ENCODE assay signal across 11 cellular contexts in genomic region chr19:2255982-2256685, GRCh38. TPM values are rescaled to one million over a fixed set of nuclear protein-coding genes. Genes with fewer than 3 reads are reported as not detected.
DNase-seq lines count a peak whose midpoint lies in the region; ATAC-seq, FAIRE-seq and TF ChIP-seq lines count a peak whose summit lies in the region.
"Had no signal": no experiment of that assay in that cellular context is flagged by ENCODE, and none has a peak within 500 bp of the region (broad histone marks: within the 10 kb centered on the region; RNA-seq: fewer than 3 reads in every experiment).

TSS of gene JSRP1 (minus strand) at chr19:2256417. CDS start at chr19:2255314, 1,103 bp downstream.

- 69 to 73% methylated on average over 24 of the region's 24 CpGs for WGBS in pancreas, 2 donors

- peaks cover 39% of the 10 kb centered on the region for H3K4me1 Mint-ChIP-seq in activated CD4-positive, alpha-beta T cell treated with anti-CD3 and anti-CD28 coated beads for 36 hours
- peaks cover 41% of the 10 kb centered on the region for H3K4me1 Mint-ChIP-seq in activated CD8-positive, alpha-beta T cell treated with anti-CD3 and anti-CD28 coated beads, Interleukin-2, amount 10 ng/mL, durations not matched to agents 7 days and 5 days (ENCODE audit: low read depth)

- H3K9me3 Mint-ChIP-seq in activated CD4-positive, alpha-beta T cell treated with anti-CD3 and anti-CD28 coated beads for 36 hours (ENCODE audit: low read depth): no peaks in the 10 kb centered on the region
- H3K9me3 Mint-ChIP-seq in activated CD8-positive, alpha-beta T cell treated with anti-CD3 and anti-CD28 coated beads, Interleukin-2, amount 10 ng/mL, durations not matched to agents 7 days and 5 days (ENCODE audit: insufficient read depth): no peaks in the 10 kb centered on the region

- no peaks in the 10 kb centered on the region for H3K4me1 ChIP-seq in pancreas

- POLR2A ChIA-PET in activated CD4-positive, alpha-beta T cell treated with anti-CD3 and anti-CD28 coated beads for 36 hours (lab: Charles Lee): no interaction called here
- POLR2A ChIA-PET in activated CD8-positive, alpha-beta T cell treated with anti-CD3 and anti-CD28 coated beads, Interleukin-2, amount 10 ng/mL, durations not matched to agents 7 days and 5 days (lab: Charles Lee): interaction anchor here (0.7 to 1.9 kb wide), 3 partner anchors 14 to 32 kb away, joined by 3 to 7 read pairs (median 4); no protein-coding TSS in a partner anchor

- no peaks in the 10 kb centered on the region for H3K36me3 Mint-ChIP-seq in activated CD4-positive, alpha-beta T cell treated with anti-CD3 and anti-CD28 coated beads for 36 hours (ENCODE audit: low read depth)
- H3K36me3 Mint-ChIP-seq in activated CD8-positive, alpha-beta T cell treated with anti-CD3 and anti-CD28 coated beads, Interleukin-2, amount 10 ng/mL, durations not matched to agents 7 days and 5 days (ENCODE audit: low read depth): no peaks in the 10 kb centered on the region

- intact Hi-C loops in activated CD4-positive, alpha-beta T cell treated with anti-CD3 and anti-CD28 coated beads for 36 hours (cut with DNase I, micrococcal nuclease): no loop called here
- intact Hi-C loops in pancreas (cut with DNase I): no loop called here

- CTCF ChIA-PET in activated CD4-positive, alpha-beta T cell treated with anti-CD3 and anti-CD28 coated beads for 36 hours (lab: Charles Lee): interaction anchor here (0.5 kb wide), 1 partner anchor 61 kb away, joined by 3 read pairs; no protein-coding TSS in a partner anchor
- CTCF ChIA-PET in activated CD8-positive, alpha-beta T cell treated with anti-CD3 and anti-CD28 coated beads, Interleukin-2, amount 10 ng/mL, durations not matched to agents 7 days and 5 days (lab: Charles Lee): no interaction called here

- TF ChIP-seq CTCF in pancreas (IDR thresholded peaks at IDR 0.05): no peak

- H3K4me3 ChIP-seq in pancreas: no peak within 1 kb of the TSS

- no peak for FAIRE-seq in pancreas (lab: Jason Lieb, UNC)
- FAIRE-seq in urothelium cell line (lab: Jason Lieb, UNC): no peak

- peak; percentile 45 for DNase-seq in activated CD4-positive, alpha-beta T cell treated with anti-CD3 and anti-CD28 coated beads for 36 hours
- DNase-seq in activated CD4-positive, alpha-beta T cell treated with anti-CD3 and anti-CD28 coated beads, Interleukin-2, amount 50 U/mL, for 1 hour: no peak
- DNase-seq in NCI-H146 (lab: John Stamatoyannopoulos, UW) (peak; percentile 87), pancreas (peak in 2 of 6 donors; percentile 56 to 75), urothelium cell line (ENCODE audit: low spot score) (no peak)
- no peak for DNase-seq in activated CD8-positive, alpha-beta T cell treated with anti-CD3 and anti-CD28 coated beads, Interleukin-2, amount 10 ng/mL, durations not matched to agents 7 days and 5 days
- DNase-seq in stimulated activated CD4-positive, alpha-beta T cell treated with anti-CD3 and anti-CD28 coated beads, Interleukin-2, amount 100 ng/mL, for 48 hours: no peak
- no peak for DNase-seq in activated effector memory CD4-positive, alpha-beta T cell treated with Interleukin-2 at 50 U/mL for 16 hours
- DNase-seq: kidney glomerular epithelial cell had no signal

- H3K27ac ChIP-seq in pancreas: no peak within 1 kb of the TSS
- H3K27ac ChIP-seq: VCaP had no signal

- no peak within 1 kb of the TSS for H3K27ac Mint-ChIP-seq in activated CD4-positive, alpha-beta T cell treated with anti-CD3 and anti-CD28 coated beads for 36 hours
- peak within 1 kb of the TSS; percentile 70 for H3K27ac Mint-ChIP-seq in activated CD8-positive, alpha-beta T cell treated with anti-CD3 and anti-CD28 coated beads, Interleukin-2, amount 10 ng/mL, durations not matched to agents 7 days and 5 days

- no peaks in the 10 kb centered on the region for H3K9me3 ChIP-seq in pancreas

- no peak for ATAC-seq in activated CD4-positive, alpha-beta T cell treated with anti-CD3 and anti-CD28 coated beads for 36 hours
- ATAC-seq in activated CD8-positive, alpha-beta T cell treated with anti-CD3 and anti-CD28 coated beads, Interleukin-2, amount 10 ng/mL, durations not matched to agents 7 days and 5 days: no peak
- ATAC-seq in pancreas: peak in 3 of 4 donors; percentile 12 to 73 (median 68)
- ATAC-seq: HCT116 had no signal

- H3K36me3 ChIP-seq in pancreas: no peaks in the 10 kb centered on the region

- peaks cover 0 to 6% (median 0%) of the 10 kb centered on the region in 4 donors for H3K27me3 ChIP-seq in pancreas

- peaks cover 2% of the 10 kb centered on the region for H3K27me3 Mint-ChIP-seq in activated CD4-positive, alpha-beta T cell treated with anti-CD3 and anti-CD28 coated beads for 36 hours
- H3K27me3 Mint-ChIP-seq in activated CD8-positive, alpha-beta T cell treated with anti-CD3 and anti-CD28 coated beads, Interleukin-2, amount 10 ng/mL, durations not matched to agents 7 days and 5 days (ENCODE audit: low read depth): peaks cover 13% of the 10 kb centered on the region

- H3K4me3 Mint-ChIP-seq in activated CD4-positive, alpha-beta T cell treated with anti-CD3 and anti-CD28 coated beads for 36 hours: no peak within 1 kb of the TSS
- H3K4me3 Mint-ChIP-seq in activated CD8-positive, alpha-beta T cell treated with anti-CD3 and anti-CD28 coated beads, Interleukin-2, amount 10 ng/mL, durations not matched to agents 7 days and 5 days: no peak within 1 kb of the TSS

RNA-seq across cellular contexts. Expression of gene JSRP1, which starts in this region (rescaled TPM):
- total RNA-seq in activated CD4-positive, alpha-beta T cell treated with anti-CD3 and anti-CD28 coated beads for 36 hours: under 1 TPM; 0.39 to 0.75 TPM
- not detected for total RNA-seq in activated CD8-positive, alpha-beta T cell treated with anti-CD3 and anti-CD28 coated beads, Interleukin-2, amount 10 ng/mL, durations not matched to agents 7 days and 5 days
- 1 to 10 TPM in 1 of 6 donors, under 1 TPM in 3, not detected in 2; 0.29 to 1.1 (median 0.80) TPM for total RNA-seq in pancreas
- 1 to 10 TPM; 3.2 to 4.0 TPM for polyA plus RNA-seq in pancreas

Comparison
In these comparisons a context has a peak if more than half of its experiments do, and no peak if none do; other contexts are left out.
1. Peak in DNase-seq in activated CD4-positive, alpha-beta T cell treated with anti-CD3 and anti-CD28 coated beads for 36 hours; RNA of the gene not detected or under 1 TPM.
2. ATAC-seq: peak in pancreas (3 of 4); none in activated CD4-positive, alpha-beta T cell treated with anti-CD3 and anti-CD28 coated beads for 36 hours (single experiment) and activated CD8-positive, alpha-beta T cell treated with anti-CD3 and anti-CD28 coated beads, Interleukin-2, amount 10 ng/mL, durations not matched to agents 7 days and 5 days (single experiment).